ENCODE assay signal across 24 cellular contexts in genomic region chr11:13259374-13259773, GRCh38. TPM values are rescaled to one million over a fixed set of nuclear protein-coding genes. Genes with fewer than 3 reads are reported as not detected.
DNase-seq lines count a peak whose midpoint lies in the region; ATAC-seq and TF ChIP-seq lines count a peak whose summit lies in the region.
"Had no signal": no experiment of that assay in that cellular context is flagged by ENCODE, and none has a peak within 500 bp of the region (broad histone marks: within the 10 kb centered on the region; RNA-seq: fewer than 3 reads in every experiment).

No MANE protein-coding gene starts in this region.

- no peaks in the 10 kb centered on the region for H3K9me3 ChIP-seq in RWPE2 (ENCODE audit: severe bottlenecking)
- H3K9me3 ChIP-seq: gastroesophageal sphincter, lower lobe of right lung, SJSA1, transverse colon had no signal

- TF ChIP-seq CTCF in RWPE2 (IDR thresholded peaks at IDR 0.05; ENCODE audit: poor library complexity, severe bottlenecking) (no peak), foreskin keratinocyte (conservative IDR thresholded peaks at IDR 0.05) (no peak), progenitor cell of endocrine pancreas (IDR thresholded peaks at IDR 0.05; ENCODE audit: unreplicated experiment) (no peak)

- no peak overlapping the region for H3K27ac Mint-ChIP-seq in activated naive CD8-positive, alpha-beta T cell treated with anti-CD3 and anti-CD28 coated beads, Interleukin-2, amount 10 ng/mL, durations not matched to agents 7 days and 5 days
- no peak overlapping the region for H3K27ac Mint-ChIP-seq in activated naive CD8-positive, alpha-beta T cell treated with anti-CD3 and anti-CD28 coated beads for 36 hours
- H3K27ac Mint-ChIP-seq in progenitor cell of endocrine pancreas, result no peak overlapping the region
- H3K27ac Mint-ChIP-seq: natural killer cell treated with Interleukin-12 subunit alpha and Interleukin-12 subunit beta and Interleukin-15 and Interleukin-18, amount 100 ng/mL, for 72 hours; stimulated activated effector memory CD8-positive, alpha-beta T cell treated with anti-CD3 and anti-CD28 coated beads, Interleukin-12 subunit alpha, Interleukin-12 subunit beta, amount 100 ng/mL, for 72 hours had no signal

- peaks cover 8% of the 10 kb centered on the region for H3K27me3 Mint-ChIP-seq in activated naive CD8-positive, alpha-beta T cell treated with anti-CD3 and anti-CD28 coated beads, Interleukin-2, amount 10 ng/mL, durations not matched to agents 7 days and 5 days
- H3K27me3 Mint-ChIP-seq in activated naive CD8-positive, alpha-beta T cell treated with anti-CD3 and anti-CD28 coated beads for 36 hours, result no peaks in the 10 kb centered on the region
- peaks cover 34% of the 10 kb centered on the region for H3K27me3 Mint-ChIP-seq in progenitor cell of endocrine pancreas

- intact Hi-C loops in posterior vena cava (cut with DNase I), result no loop called here

- no peaks in the 10 kb centered on the region for H3K36me3 ChIP-seq in RWPE2 (ENCODE audit: low read depth)
- H3K36me3 ChIP-seq: gastroesophageal sphincter, lower lobe of right lung, SJSA1, transverse colon had no signal

- no peaks in the 10 kb centered on the region for H3K9me3 Mint-ChIP-seq in activated naive CD8-positive, alpha-beta T cell treated with anti-CD3 and anti-CD28 coated beads, Interleukin-2, amount 10 ng/mL, durations not matched to agents 7 days and 5 days
- H3K9me3 Mint-ChIP-seq in activated naive CD8-positive, alpha-beta T cell treated with anti-CD3 and anti-CD28 coated beads for 36 hours, result no peaks in the 10 kb centered on the region
- H3K9me3 Mint-ChIP-seq in progenitor cell of endocrine pancreas (ENCODE audit: low read depth), result no peaks in the 10 kb centered on the region
- H3K9me3 Mint-ChIP-seq: natural killer cell treated with Interleukin-12 subunit alpha and Interleukin-12 subunit beta and Interleukin-15 and Interleukin-18, amount 100 ng/mL, for 72 hours; stimulated activated effector memory CD8-positive, alpha-beta T cell treated with anti-CD3 and anti-CD28 coated beads, Interleukin-12 subunit alpha, Interleukin-12 subunit beta, amount 100 ng/mL, for 72 hours had no signal

- POLR2A ChIA-PET in activated naive CD8-positive, alpha-beta T cell treated with anti-CD3 and anti-CD28 coated beads, Interleukin-2, amount 10 ng/mL, durations not matched to agents 7 days and 5 days (lab: Charles Lee), result no interaction called here

- H3K27me3 ChIP-seq in RWPE2 (ENCODE audit: insufficient read depth, poor library complexity, severe bottlenecking), result no peaks in the 10 kb centered on the region
- no peaks in the 10 kb centered on the region for H3K27me3 ChIP-seq in foreskin keratinocyte
- H3K27me3 ChIP-seq: gastroesophageal sphincter, SJSA1, transverse colon had no signal

- peaks cover 17% of the 10 kb centered on the region for H3K4me1 Mint-ChIP-seq in activated naive CD8-positive, alpha-beta T cell treated with anti-CD3 and anti-CD28 coated beads, Interleukin-2, amount 10 ng/mL, durations not matched to agents 7 days and 5 days
- peaks cover 12% of the 10 kb centered on the region for H3K4me1 Mint-ChIP-seq in activated naive CD8-positive, alpha-beta T cell treated with anti-CD3 and anti-CD28 coated beads for 36 hours
- H3K4me1 Mint-ChIP-seq in progenitor cell of endocrine pancreas (ENCODE audit: low read depth), result peaks cover 18% of the 10 kb centered on the region

- ATAC-seq in activated naive CD8-positive, alpha-beta T cell treated with anti-CD3 and anti-CD28 coated beads, Interleukin-2, amount 10 ng/mL, durations not matched to agents 7 days and 5 days (ENCODE audit: low read depth), result no peak
- no peak for ATAC-seq in RWPE2 (ENCODE audit: low read depth)
- no peak for ATAC-seq in foreskin keratinocyte
- ATAC-seq: gastroesophageal sphincter; lower lobe of right lung; natural killer cell treated with Interleukin-12 subunit alpha and Interleukin-12 subunit beta and Interleukin-15 and Interleukin-18, amount 100 ng/mL, for 72 hours; stimulated activated effector memory CD8-positive, alpha-beta T cell treated with anti-CD3 and anti-CD28 coated beads, Interleukin-12 subunit alpha, Interleukin-12 subunit beta, amount 100 ng/mL, for 72 hours had no signal

- no peak for DNase-seq in activated naive CD8-positive, alpha-beta T cell treated with anti-CD3 and anti-CD28 coated beads, Interleukin-2, amount 10 ng/mL, durations not matched to agents 7 days and 5 days
- no peak for DNase-seq in activated naive CD8-positive, alpha-beta T cell treated with anti-CD3 and anti-CD28 coated beads for 36 hours
- DNase-seq in RWPE2 (ENCODE audit: low spot score) (no peak), foreskin keratinocyte (no peak), posterior vena cava (ENCODE audit: low spot score) (no peak), COLO829 (ENCODE audit: low spot score) (no peak), progenitor cell of endocrine pancreas (ENCODE audit: low spot score, unreplicated experiment) (no peak)
- DNase-seq: activated CD4-positive, CD25-positive, alpha-beta regulatory T cell; activated naive CD4-positive, alpha-beta T cell treated with Interleukin-2 at 50 U/mL for 16 hours; anterior cingulate cortex; COR-L47; hippocampal formation; Kasumi-1; lower lobe of right lung; NCI-H146; NCI-H2107; NCI-H446 treated with DMSO at 0.1 percent for 48 hours; stimulated activated CD4-positive, alpha-beta T cell treated with anti-CD3 and anti-CD28 coated beads, Interleukin-15, amount 100 ng/mL, for 24 hours; stimulated activated CD4-positive, alpha-beta T cell treated with anti-CD3 and anti-CD28 coated beads, Interleukin-4, amount 100 ng/mL, for 4 hours; transverse colon had no signal

- H3K27ac ChIP-seq in RWPE2 (ENCODE audit: poor library complexity, severe bottlenecking) (peak overlapping the region; percentile 100), foreskin keratinocyte (peak overlapping the region; percentile 84)
- H3K27ac ChIP-seq: gastroesophageal sphincter, lower lobe of right lung, SJSA1, transverse colon had no signal

- H3K36me3 Mint-ChIP-seq in activated naive CD8-positive, alpha-beta T cell treated with anti-CD3 and anti-CD28 coated beads, Interleukin-2, amount 10 ng/mL, durations not matched to agents 7 days and 5 days, result no peaks in the 10 kb centered on the region
- H3K36me3 Mint-ChIP-seq in activated naive CD8-positive, alpha-beta T cell treated with anti-CD3 and anti-CD28 coated beads for 36 hours, result no peaks in the 10 kb centered on the region
- H3K36me3 Mint-ChIP-seq in progenitor cell of endocrine pancreas (ENCODE audit: insufficient read depth), result no peaks in the 10 kb centered on the region
- H3K36me3 Mint-ChIP-seq: natural killer cell treated with Interleukin-12 subunit alpha and Interleukin-12 subunit beta and Interleukin-15 and Interleukin-18, amount 100 ng/mL, for 72 hours; stimulated activated effector memory CD8-positive, alpha-beta T cell treated with anti-CD3 and anti-CD28 coated beads, Interleukin-12 subunit alpha, Interleukin-12 subunit beta, amount 100 ng/mL, for 72 hours had no signal

- no peak overlapping the region for H3K4me3 ChIP-seq in RWPE2 (ENCODE audit: severe bottlenecking)
- H3K4me3 ChIP-seq: gastroesophageal sphincter, lower lobe of right lung, SJSA1, transverse colon had no signal

- peak overlapping the region; percentile 8 for H3K4me3 Mint-ChIP-seq in activated naive CD8-positive, alpha-beta T cell treated with anti-CD3 and anti-CD28 coated beads, Interleukin-2, amount 10 ng/mL, durations not matched to agents 7 days and 5 days
- no peak overlapping the region for H3K4me3 Mint-ChIP-seq in activated naive CD8-positive, alpha-beta T cell treated with anti-CD3 and anti-CD28 coated beads for 36 hours
- H3K4me3 Mint-ChIP-seq in progenitor cell of endocrine pancreas (ENCODE audit: low read depth), result no peak overlapping the region
- H3K4me3 Mint-ChIP-seq: natural killer cell treated with Interleukin-12 subunit alpha and Interleukin-12 subunit beta and Interleukin-15 and Interleukin-18, amount 100 ng/mL, for 72 hours; stimulated activated effector memory CD8-positive, alpha-beta T cell treated with anti-CD3 and anti-CD28 coated beads, Interleukin-12 subunit alpha, Interleukin-12 subunit beta, amount 100 ng/mL, for 72 hours had no signal

- H3K4me1 ChIP-seq in RWPE2 (ENCODE audit: insufficient read depth, poor library complexity, severe bottlenecking), result peaks cover 39% of the 10 kb centered on the region
- H3K4me1 ChIP-seq in foreskin keratinocyte, result peaks cover 63% of the 10 kb centered on the region

RNA-seq across cellular contexts. Expression of gene BMAL1, which starts 18.2 kb away (rescaled TPM):
- 10 to 100 TPM; 76.8 to 83.3 TPM for total RNA-seq in activated naive CD8-positive, alpha-beta T cell treated with anti-CD3 and anti-CD28 coated beads, Interleukin-2, amount 10 ng/mL, durations not matched to agents 7 days and 5 days
- total RNA-seq in activated naive CD8-positive, alpha-beta T cell treated with anti-CD3 and anti-CD28 coated beads for 36 hours, result 10 to 100 TPM; 12.2 to 13.6 TPM
- 17.6 and 28.7 TPM in 2 replicates for total RNA-seq in foreskin keratinocyte
- polyA plus RNA-seq in foreskin keratinocyte, result 12.1 and 16.6 TPM in 2 replicates
- total RNA-seq in posterior vena cava, result 10 to 100 TPM; 17.6 to 28.4 TPM
- 7.0 and 8.6 TPM in 2 replicates for total RNA-seq in progenitor cell of endocrine pancreas
